ENCODE assay signal across 14 cellular contexts in the genomic region with DNA sequence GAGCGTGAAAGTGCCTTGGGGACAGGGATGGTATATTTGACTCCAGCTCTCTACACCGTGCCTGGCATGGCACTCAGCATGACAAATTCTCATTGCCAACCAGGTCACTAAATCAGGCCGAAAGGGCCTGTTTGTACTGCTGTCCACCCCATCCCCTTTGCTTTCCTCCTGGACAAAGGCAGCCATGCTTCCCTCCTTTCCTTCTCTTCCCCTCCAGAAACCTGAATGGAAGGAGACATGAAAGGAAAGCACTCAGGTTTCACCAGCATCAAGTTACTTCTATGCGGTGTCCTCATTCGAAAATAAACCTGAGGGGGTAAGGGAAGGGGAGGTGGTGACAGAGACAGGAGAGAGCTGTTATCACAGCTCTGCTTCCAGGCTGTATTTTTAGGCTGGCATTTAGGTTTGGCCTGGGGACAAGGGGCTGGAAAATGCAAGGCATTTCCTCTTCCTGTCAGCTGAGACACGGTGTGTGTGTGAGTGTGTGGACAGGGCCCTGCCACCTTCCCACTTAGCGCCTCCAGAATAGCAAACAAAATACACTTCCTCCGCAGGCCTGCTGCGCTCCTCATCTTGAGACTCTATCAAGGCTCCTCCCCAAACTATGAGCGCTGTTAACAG.
DNase-seq lines count a peak whose midpoint lies in the region; ATAC-seq, FAIRE-seq and TF ChIP-seq lines count a peak whose summit lies in the region.
"Had no signal": no experiment of that assay in that cellular context is flagged by ENCODE, and none has a peak within 500 bp of the region (broad histone marks: within the 10 kb centered on the region; RNA-seq: fewer than 3 reads in every experiment).

No MANE protein-coding gene starts in this region.

- peaks cover 11% of the 10 kb centered on the region for H3K27me3 ChIP-seq in AG04450 (ENCODE audit: control insufficient read depth, insufficient read depth, low read length)
- H3K27me3 ChIP-seq in H1 (replicated peaks in 1 of 4; ENCODE audit: control insufficient read depth in 3 of 4, extremely low read depth in 1 of 4, insufficient read depth in 3 of 4, low read length in 3 of 4): no peaks in the 10 kb centered on the region; a peak in 1 of 7 replicates
- H3K27me3 ChIP-seq in lung (ENCODE audit: control insufficient read depth, insufficient read depth): no peaks in the 10 kb centered on the region
- H3K27me3 ChIP-seq: BLaER1 treated with 17β-estradiol and CSF1 and Interleukin-3, amounts not matched to agents 10 nM and 100 nM had no signal

- no peak overlapping the region for H3K27ac Mint-ChIP-seq in activated CD8-positive, alpha-beta T cell treated with anti-CD3 and anti-CD28 coated beads, Interleukin-2, amount 10 ng/mL, durations not matched to agents 7 days and 5 days

- POLR2A ChIA-PET in AG04450 (lab: Yijun Ruan, JAX): interaction anchor here (0.6 kb wide), 1 partner anchor 10 kb away, joined by 3 read pairs; no protein-coding TSS in a partner anchor
- POLR2A ChIA-PET in H1 (lab: Charles Lee; ENCODE audit: partially characterized antibody): no interaction called here
- POLR2A ChIA-PET in activated CD8-positive, alpha-beta T cell treated with anti-CD3 and anti-CD28 coated beads, Interleukin-2, amount 10 ng/mL, durations not matched to agents 7 days and 5 days (lab: Charles Lee): no interaction called here

- peak overlapping the region in 1 of 2 experiments; percentile 5; a peak in 2 of 4 replicates for H3K4me2 ChIP-seq in H1 (ENCODE audit: insufficient read depth in 1 of 2, low read depth in 2 of 2, low read length in 2 of 2)

- peaks cover 39% of the 10 kb centered on the region for H3K27me3 Mint-ChIP-seq in activated CD8-positive, alpha-beta T cell treated with anti-CD3 and anti-CD28 coated beads, Interleukin-2, amount 10 ng/mL, durations not matched to agents 7 days and 5 days (ENCODE audit: low read depth)

- no peak overlapping the region for H2AK5ac ChIP-seq in H1 (ENCODE audit: low read depth, low read length)

- H3K4me1 ChIP-seq in H1 (replicated peaks in 1 of 4; ENCODE audit: control insufficient read depth in 3 of 4, insufficient read depth in 4 of 4, low read length in 3 of 4) (peaks cover 0 to 4% (median under 1%) of the 10 kb centered on the region in 4 experiments; a peak in 3 of 7 replicates), lung (ENCODE audit: control insufficient read depth in 2 of 2, insufficient read depth in 2 of 2, low read length in 2 of 2) (peaks cover 0 to 8% of the 10 kb centered on the region in 2 donors)
- H3K4me1 ChIP-seq: gastroesophageal sphincter had no signal

- no peaks in the 10 kb centered on the region for H4K20me1 ChIP-seq in H1 (replicated peaks in 1 of 2; ENCODE audit: control insufficient read depth in 1 of 2, insufficient read depth in 2 of 2, low read length in 2 of 2)
- H4K20me1 ChIP-seq: BLaER1 treated with 17β-estradiol and CSF1 and Interleukin-3, amounts not matched to agents 10 nM and 100 nM had no signal

- H3K4me1 Mint-ChIP-seq in activated CD8-positive, alpha-beta T cell treated with anti-CD3 and anti-CD28 coated beads, Interleukin-2, amount 10 ng/mL, durations not matched to agents 7 days and 5 days (ENCODE audit: low read depth): no peaks in the 10 kb centered on the region

- no peak overlapping the region; the same call in 1 of the 2 replicates for H2BK15ac ChIP-seq in H1 (ENCODE audit: low read length)

- H3K14ac ChIP-seq in H1 (ENCODE audit: insufficient read length): no peak overlapping the region

- no peak overlapping the region for H3K9ac ChIP-seq in H1 (replicated peaks in 1 of 4; ENCODE audit: extremely low read depth in 1 of 4, low read depth in 3 of 4, low read length in 3 of 4)
- H3K9ac ChIP-seq: BLaER1 treated with 17β-estradiol and CSF1 and Interleukin-3, amounts not matched to agents 10 nM and 100 nM had no signal

- H4K91ac ChIP-seq in H1 (replicated peaks; ENCODE audit: insufficient read length, low read length): no peak overlapping the region

- H2BK5ac ChIP-seq in H1 (ENCODE audit: low read depth, low read length): peak overlapping the region; percentile 63; the same call in 1 of the 2 replicates

- peak overlapping the region; percentile 51 for H2AFZ ChIP-seq in H1 (ENCODE audit: low read length)

- no peaks in the 10 kb centered on the region for H3K79me1 ChIP-seq in H1 (ENCODE audit: low read depth, low read length)

- H3K23ac ChIP-seq in H1 (ENCODE audit: insufficient read length): no peak overlapping the region

- FAIRE-seq in H1 (lab: Jason Lieb, UNC) (no peak), RCC 7860 (lab: Jason Lieb, UNC) (no peak)

- no peak for TF ChIP-seq EP300 in H1 (IDR thresholded peaks at IDR 0.05; ENCODE audit: borderline replicate concordance in 1 of 2, low read depth in 2 of 2, low read length in 2 of 2)

- H3K18ac ChIP-seq in H1 (ENCODE audit: extremely low read depth, low read length): 0 out of 2 replicates have a peak overlapping the region, but pooled peaks have one; percentile 38

- DNase-seq in AG04450 (ENCODE audit: low read depth, low spot score) (no peak), NCI-H128 (lab: John Stamatoyannopoulos, UW; ENCODE audit: unreplicated experiment) (peak; percentile 4), H1 (ENCODE audit: low read depth in 1 of 2, low spot score in 2 of 2) (no peak), lung (ENCODE audit: low spot score) (peak; percentile 57), RCC 7860 (ENCODE audit: low spot score) (no peak)
- DNase-seq in activated CD8-positive, alpha-beta T cell treated with anti-CD3 and anti-CD28 coated beads, Interleukin-2, amount 10 ng/mL, durations not matched to agents 7 days and 5 days: no peak
- DNase-seq: central memory CD4-positive, alpha-beta T cell; NCI-H1436 had no signal

- H4K8ac ChIP-seq in H1 (ENCODE audit: extremely low read depth, insufficient read depth, low read length): no peak overlapping the region

- WGBS in H1 (ENCODE audit: extremely low coverage in 1 of 2, insufficient coverage in 1 of 2, insufficient read length in 1 of 2, insufficient replicate concordance in 2 of 2, low coverage in 1 of 2, low lambda C conversion rate in 2 of 2, missing lambda C conversion rate in 1 of 2), 2 experiments: 71% methylated on average over 10 of the region's 10 CpGs; no CpG with 5 or more reads in 1 of the 2 experiments
- 43 to 50% methylated on average over 10 of the region's 10 CpGs for WGBS in lung, 2 donors

- H3K36me3 ChIP-seq in H1 (ENCODE audit: control insufficient read depth in 2 of 4, insufficient read depth in 4 of 4, low read length in 3 of 4) (no peaks in the 10 kb centered on the region), lung (ENCODE audit: control insufficient read depth in 2 of 2, insufficient read depth in 2 of 2, low read length in 2 of 2) (no peaks in the 10 kb centered on the region)
- H3K36me3 ChIP-seq: BLaER1 treated with 17β-estradiol and CSF1 and Interleukin-3, amounts not matched to agents 10 nM and 100 nM; gastroesophageal sphincter had no signal

- no peak overlapping the region for H4K5ac ChIP-seq in H1 (ENCODE audit: insufficient read length, low read depth, low read length)

- H3K4ac ChIP-seq in H1 (replicated peaks; ENCODE audit: insufficient read length, low read depth, low read length): no peak overlapping the region

- H3K56ac ChIP-seq in H1 (replicated peaks; ENCODE audit: insufficient read length, low read depth, low read length): no peak overlapping the region

- peaks cover 8% of the 10 kb centered on the region for H3K9me3 ChIP-seq in AG04450 (ENCODE audit: control insufficient read depth, insufficient read depth, low read length)
- H3K9me3 ChIP-seq in H1 (ENCODE audit: insufficient read depth in 2 of 2, low read depth in 1 of 2, low read length in 1 of 2): peaks cover 0 to 6% of the 10 kb centered on the region in 2 experiments; a peak in 1 of 4 replicates
- peaks cover 0 to 3% of the 10 kb centered on the region in 2 donors for H3K9me3 ChIP-seq in lung (ENCODE audit: control insufficient read depth in 2 of 2, insufficient read depth in 1 of 2, low read length in 1 of 2)

- H3K27ac ChIP-seq in AG04450 (ENCODE audit: low read depth, low read length): peak overlapping the region; percentile 31
- H3K27ac ChIP-seq in H1 (ENCODE audit: low read depth, low read length): no peak overlapping the region
- peak overlapping the region in 1 of 2 donors; percentile 74 for H3K27ac ChIP-seq in lung (ENCODE audit: low read depth in 1 of 2, low read length in 1 of 2)
- H3K27ac ChIP-seq: BLaER1 treated with 17β-estradiol and CSF1 and Interleukin-3, amounts not matched to agents 10 nM and 100 nM; gastroesophageal sphincter; VCaP had no signal

- H3K4me3 ChIP-seq in AG04450 (ENCODE audit: low read depth, low read length) (no peak overlapping the region), H1 (ENCODE audit: extremely low read depth in 1 of 4, insufficient read depth in 2 of 4, low read depth in 3 of 4, low read length in 4 of 4) (no peak overlapping the region), lung (no peak overlapping the region)
- H3K4me3 ChIP-seq: BLaER1 treated with 17β-estradiol and CSF1 and Interleukin-3, amounts not matched to agents 10 nM and 100 nM; gastroesophageal sphincter had no signal

- no peak overlapping the region for H3K4me3 Mint-ChIP-seq in activated CD8-positive, alpha-beta T cell treated with anti-CD3 and anti-CD28 coated beads, Interleukin-2, amount 10 ng/mL, durations not matched to agents 7 days and 5 days

- no peaks in the 10 kb centered on the region for H3K36me3 Mint-ChIP-seq in activated CD8-positive, alpha-beta T cell treated with anti-CD3 and anti-CD28 coated beads, Interleukin-2, amount 10 ng/mL, durations not matched to agents 7 days and 5 days (ENCODE audit: low read depth)

- TF ChIP-seq CTCF in AG04450 (IDR thresholded peaks at IDR 0.05; ENCODE audit: low read depth, low read length): no peak
- no peak for TF ChIP-seq CTCF in H1 (IDR thresholded peaks at IDR 0.05; ENCODE audit: control extremely low read depth in 1 of 3, insufficient read depth in 1 of 3, low read depth in 1 of 3, low read length in 3 of 3)
- no peak for TF ChIP-seq CTCF in lung (IDR thresholded peaks at IDR 0.05; ENCODE audit: control extremely low read depth, extremely low read depth)

- H3K9me3 Mint-ChIP-seq in activated CD8-positive, alpha-beta T cell treated with anti-CD3 and anti-CD28 coated beads, Interleukin-2, amount 10 ng/mL, durations not matched to agents 7 days and 5 days (ENCODE audit: insufficient read depth): no peaks in the 10 kb centered on the region

- no peak overlapping the region for H2BK120ac ChIP-seq in H1 (replicated peaks; ENCODE audit: low read depth, low read length)

- H2BK12ac ChIP-seq in H1 (ENCODE audit: low read depth, low read length): 0 out of 2 replicates have a peak overlapping the region, but pooled peaks have one; percentile 30

- no peak for TF ChIP-seq RAD21 in H1 (IDR thresholded peaks at IDR 0.05 in 1 of 2, conservative IDR thresholded peaks at IDR 0.05 in 1 of 2; ENCODE audit: low read depth in 2 of 2, low read length in 2 of 2)

- CTCF ChIA-PET in AG04450 (lab: Charles Lee) (no interaction called here), H1 (lab: Charles Lee; ENCODE audit: partially characterized antibody) (interaction anchor here (0.7 to 35.5 kb wide), 12 partner anchors 12 to 314 kb away, joined by 3 to 992 read pairs (median 3); no protein-coding TSS in a partner anchor)
- CTCF ChIA-PET in activated CD8-positive, alpha-beta T cell treated with anti-CD3 and anti-CD28 coated beads, Interleukin-2, amount 10 ng/mL, durations not matched to agents 7 days and 5 days (lab: Charles Lee): interaction anchor here (1.1 to 1.6 kb wide), 2 partner anchors 77 to 206 kb away, joined by 3 read pairs; no protein-coding TSS in a partner anchor

- peaks cover 2% of the 10 kb centered on the region; the same call in 1 of the 2 replicates for H3K23me2 ChIP-seq in H1 (ENCODE audit: low read depth, low read length)

- peak overlapping the region; percentile 48; the same call in 1 of the 2 replicates for H2BK20ac ChIP-seq in H1 (ENCODE audit: low read length)

- H3K79me2 ChIP-seq in H1 (ENCODE audit: control insufficient read depth in 1 of 2, insufficient read depth in 2 of 2, low read length in 2 of 2): no peaks in the 10 kb centered on the region

- no peak for TF ChIP-seq POLR2A in H1 (IDR thresholded peaks at IDR 0.05; ENCODE audit: control extremely low read depth in 1 of 2, low read depth in 2 of 2, low read length in 2 of 2)

- ATAC-seq in lung (ENCODE audit: insufficient read depth, low FRiP score): peak; percentile 62
- no peak for ATAC-seq in HG03378 (IDR thresholded peaks at IDR 0.05; ENCODE audit: unreplicated experiment)
- no peak for ATAC-seq in activated CD8-positive, alpha-beta T cell treated with anti-CD3 and anti-CD28 coated beads, Interleukin-2, amount 10 ng/mL, durations not matched to agents 7 days and 5 days
- ATAC-seq in GM21515 (IDR thresholded peaks at IDR 0.05; ENCODE audit: unreplicated experiment): no peak
- ATAC-seq: gastroesophageal sphincter, Panc1 had no signal

Comparison
In these comparisons a context has a peak if more than half of its experiments do, and no peak if none do; other contexts are left out.
1. DNase-seq: peak in NCI-H128 (single experiment) and lung (single experiment); none in AG04450 (single experiment), H1 (0 of 2), activated CD8-positive, alpha-beta T cell treated with anti-CD3 and anti-CD28 coated beads, Interleukin-2, amount 10 ng/mL, durations not matched to agents 7 days and 5 days (single experiment) and RCC 7860 (single experiment).